12 cellular contexts compared by ENCODE assay signal in the genomic region with DNA sequence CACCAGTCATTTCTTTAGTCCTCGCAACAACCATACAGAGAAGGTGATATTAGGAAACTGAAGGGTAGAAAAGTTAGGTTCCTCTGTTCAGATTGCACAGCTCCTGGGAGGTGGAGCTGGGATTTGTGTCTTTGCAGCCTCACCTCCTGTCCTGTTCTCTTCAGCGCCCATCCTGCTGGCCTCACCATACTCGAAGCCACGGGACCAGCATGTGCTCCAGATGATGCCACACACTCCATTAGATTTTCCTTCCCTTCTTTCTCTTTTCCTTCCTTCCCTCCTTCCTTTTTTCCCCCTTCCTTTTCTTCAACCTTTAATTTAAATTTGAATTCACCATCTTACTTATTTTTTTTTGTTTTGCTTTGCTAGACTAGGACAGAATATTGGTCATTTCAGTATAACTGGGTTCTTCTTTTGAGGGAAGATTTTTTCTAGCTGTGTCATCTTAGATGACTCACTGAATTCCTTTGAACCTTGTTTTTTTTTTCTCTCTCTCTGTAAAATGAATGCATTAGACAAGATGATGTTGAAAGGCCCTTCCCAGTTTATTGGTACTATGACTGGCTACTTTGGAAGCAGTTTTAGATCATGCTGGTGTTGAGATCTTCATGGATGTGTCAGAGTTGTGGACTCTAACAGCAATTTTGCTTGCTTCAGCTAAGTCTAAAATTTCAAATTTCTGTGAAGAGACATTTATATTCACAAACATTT.
DNase-seq lines count a peak whose midpoint lies in the region; ATAC-seq, FAIRE-seq and TF ChIP-seq lines count a peak whose summit lies in the region.
"Had no signal": no experiment of that assay in that cellular context is flagged by ENCODE, and none has a peak within 500 bp of the region (broad histone marks: within the 10 kb centered on the region; RNA-seq: fewer than 3 reads in every experiment).

No MANE protein-coding gene starts in this region.

- peak; percentile 98 for FAIRE-seq in H54 (lab: Jason Lieb, UNC)

- DNase-seq in H54 (ENCODE audit: insufficient read length, low spot score), result peak; percentile 58
- DNase-seq in SW 1271 (lab: John Stamatoyannopoulos, UW), result peak; percentile 56 to 90
- peak; percentile 72 for DNase-seq in fibroblast of the conjunctiva (ENCODE audit: low read depth)
- peak; percentile 95 for DNase-seq in stromal cell of bone marrow (ENCODE audit: low read depth)
- DNase-seq in aorta, result no peak
- no peak for DNase-seq in HuH-7 (ENCODE audit: low spot score)
- no peak for DNase-seq in Calu3
- DNase-seq: activated CD4-positive, alpha-beta T cell treated with anti-CD3 and anti-CD28 coated beads, Interleukin-2, amount 10 ng/mL, durations not matched to agents 24 days and 14 days; dermis blood vessel endothelial cell; NCI-H345; right cardiac atrium had no signal

- no peak overlapping the region for H3K27ac ChIP-seq in aorta (ENCODE audit: low read depth in 1 of 2, low read length in 2 of 2)
- H3K27ac ChIP-seq: vagina had no signal

- H3K27ac Mint-ChIP-seq in Calu3 (ENCODE audit: unreplicated experiment), result no peak overlapping the region
- H3K27ac Mint-ChIP-seq: activated CD4-positive, alpha-beta T cell treated with anti-CD3 and anti-CD28 coated beads, Interleukin-2, amount 10 ng/mL, durations not matched to agents 24 days and 14 days had no signal

- no peak overlapping the region for H3K4me3 Mint-ChIP-seq in Calu3 (ENCODE audit: low read depth, unreplicated experiment)
- H3K4me3 Mint-ChIP-seq: activated CD4-positive, alpha-beta T cell treated with anti-CD3 and anti-CD28 coated beads, Interleukin-2, amount 10 ng/mL, durations not matched to agents 24 days and 14 days had no signal

- H3K27me3 Mint-ChIP-seq in Calu3 (ENCODE audit: unreplicated experiment), result no peaks in the 10 kb centered on the region
- H3K27me3 Mint-ChIP-seq: activated CD4-positive, alpha-beta T cell treated with anti-CD3 and anti-CD28 coated beads, Interleukin-2, amount 10 ng/mL, durations not matched to agents 24 days and 14 days had no signal

- H3K4me1 ChIP-seq in aorta (ENCODE audit: control insufficient read depth in 1 of 2, insufficient read depth in 2 of 2, low read length in 2 of 2), result no peaks in the 10 kb centered on the region
- H3K4me1 ChIP-seq: vagina had no signal

- ATAC-seq in aorta (ENCODE audit: low FRiP score), result no peak
- ATAC-seq: right cardiac atrium had no signal

- no TSS peak for BruUV-seq in Calu3 (replicated peaks; lab: Mats Ljungman, UMichigan)

- no peak overlapping the region for H3K4me3 ChIP-seq in aorta (ENCODE audit: low read length in 2 of 2)
- H3K4me3 ChIP-seq: vagina had no signal

- peaks cover 1% of the 10 kb centered on the region for H3K9me3 ChIP-seq in aorta (ENCODE audit: control insufficient read depth, low read length)
- H3K9me3 ChIP-seq: vagina had no signal

- peaks cover 14% of the 10 kb centered on the region for H3K9me3 Mint-ChIP-seq in Calu3 (ENCODE audit: low read depth, unreplicated experiment)
- H3K9me3 Mint-ChIP-seq: activated CD4-positive, alpha-beta T cell treated with anti-CD3 and anti-CD28 coated beads, Interleukin-2, amount 10 ng/mL, durations not matched to agents 24 days and 14 days had no signal

- H3K27me3 ChIP-seq in aorta (ENCODE audit: control insufficient read depth in 1 of 2, insufficient read depth in 2 of 2, low read length in 1 of 2), result no peaks in the 10 kb centered on the region
- H3K27me3 ChIP-seq: vagina had no signal

- no peak for TF ChIP-seq POLR2A in H54 (IDR thresholded peaks at IDR 0.05; ENCODE audit: low read depth, low read length)

- intact Hi-C loops in aorta (cut with DNase I) (no loop called here), Calu3 (cut with micrococcal nuclease; ENCODE audit: unreplicated experiment) (no loop called here)

- no peaks in the 10 kb centered on the region for H3K36me3 ChIP-seq in aorta (ENCODE audit: control insufficient read depth in 1 of 2, insufficient read depth in 2 of 2, low read length in 1 of 2)
- H3K36me3 ChIP-seq: vagina had no signal

- 96 to 97% methylated on average over 4 of the region's 4 CpGs for WGBS in aorta, 2 donors

- CTCF ChIA-PET in Calu3 (lab: Charles Lee), result interaction anchor here (0.7 kb wide), 1 partner anchor 711 kb away, joined by 3 read pairs; no protein-coding TSS in a partner anchor

- H3K36me3 Mint-ChIP-seq in Calu3 (ENCODE audit: insufficient read depth, unreplicated experiment), result no peaks in the 10 kb centered on the region

- H3K4me1 Mint-ChIP-seq in Calu3 (ENCODE audit: low read depth, unreplicated experiment), result no peaks in the 10 kb centered on the region
- H3K4me1 Mint-ChIP-seq: activated CD4-positive, alpha-beta T cell treated with anti-CD3 and anti-CD28 coated beads, Interleukin-2, amount 10 ng/mL, durations not matched to agents 24 days and 14 days had no signal

- TF ChIP-seq CTCF in Calu3 (IDR thresholded peaks at IDR 0.05; ENCODE audit: unreplicated experiment), result no peak

Comparison
In these comparisons a context has a peak if more than half of its experiments do, and no peak if none do; other contexts are left out.
1. DNase-seq: peak in H54 (single experiment), SW 1271 (2 of 2), fibroblast of the conjunctiva (single experiment) and stromal cell of bone marrow (single experiment); none in aorta (0 of 2), HuH-7 (single experiment) and Calu3 (single experiment).